Comparison of ENCODE assay signal across 8 cellular contexts in the genomic region with DNA sequence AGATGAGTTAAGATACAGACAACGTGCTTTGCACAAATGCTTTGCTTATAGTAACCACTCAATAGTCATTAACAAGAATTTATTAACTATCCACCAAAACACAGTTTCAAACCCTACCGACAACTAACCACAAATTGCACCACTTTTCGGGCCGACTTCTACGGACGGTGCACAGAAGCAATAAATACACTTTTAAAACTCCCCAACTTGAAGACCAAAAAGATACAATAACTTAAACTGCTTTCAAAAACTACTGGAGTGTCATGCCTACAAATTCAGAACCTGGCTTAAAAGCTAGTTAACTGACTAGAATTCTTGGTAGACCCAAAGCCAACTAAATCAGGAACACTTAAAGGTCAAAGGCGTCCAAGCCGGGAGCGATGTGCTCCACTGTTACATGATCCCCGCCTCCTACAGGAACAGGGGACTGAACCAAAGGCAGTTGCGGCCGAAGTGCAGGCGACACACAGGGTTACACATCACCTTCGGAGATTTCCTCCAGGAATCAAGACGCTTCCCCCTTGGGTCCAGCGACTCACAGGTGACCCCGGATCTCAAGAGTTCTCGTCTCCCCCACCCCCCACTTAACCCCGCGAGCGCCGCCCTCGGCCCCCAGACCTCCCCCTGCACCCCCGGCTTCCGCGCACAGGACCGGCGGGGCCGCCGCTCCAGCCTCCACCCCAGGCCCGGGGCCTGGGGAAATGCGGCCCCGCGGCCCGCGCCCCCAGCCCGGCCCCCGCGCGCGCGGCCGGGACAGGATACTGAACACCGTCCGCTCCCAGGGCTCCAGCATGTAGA. TPM values are rescaled to one million over a fixed set of nuclear protein-coding genes. Genes with fewer than 3 reads are reported as not detected.
DNase-seq lines count a peak whose midpoint lies in the region; ATAC-seq and TF ChIP-seq lines count a peak whose summit lies in the region.

No MANE protein-coding gene starts in this region.

- peaks cover 13% of the 10 kb centered on the region for H3K4me1 Mint-ChIP-seq in glutamatergic neuron (ENCODE audit: low read depth, unreplicated experiment)

- peak; percentile 10 for ATAC-seq in GM19372 (IDR thresholded peaks at IDR 0.05; ENCODE audit: low read depth, unreplicated experiment)
- peak; percentile 39 for ATAC-seq in HG03439 (IDR thresholded peaks at IDR 0.05; ENCODE audit: unreplicated experiment)
- peak in 1 of 2 donors; percentile 36 for ATAC-seq in activated naive CD4-positive, alpha-beta T cell treated with anti-CD3 and anti-CD28 coated beads, Interleukin-2, amount 50 U/mL, for 72 hours

- H3K4me1 ChIP-seq in osteoblast (ENCODE audit: insufficient read depth, low read length), result peaks cover 21% of the 10 kb centered on the region

- no peaks in the 10 kb centered on the region for H3K9me3 ChIP-seq in osteoblast (ENCODE audit: low read depth, low read length)

- peaks cover 6% of the 10 kb centered on the region in 2 donors for H3K36me3 Mint-ChIP-seq in activated naive CD4-positive, alpha-beta T cell treated with anti-CD3 and anti-CD28 coated beads, Interleukin-2, amount 50 U/mL, for 72 hours
- no peaks in the 10 kb centered on the region for H3K36me3 Mint-ChIP-seq in glutamatergic neuron (ENCODE audit: unreplicated experiment)

- DNase-seq in CD1c-positive myeloid dendritic cell (ENCODE audit: extremely low spot score) (peak; percentile 59), NCI-H82 (lab: John Stamatoyannopoulos, UW) (peak; percentile 74), glutamatergic neuron (peak; percentile 61), osteoblast (ENCODE audit: insufficient read length, low spot score, missing footprints) (peak; percentile 75), HPDE6-E6E7 (ENCODE audit: extremely low spot score) (no peak)
- peak; percentile 27 to 59 for DNase-seq in activated naive CD4-positive, alpha-beta T cell treated with anti-CD3 and anti-CD28 coated beads, Interleukin-2, amount 50 U/mL, for 72 hours (ENCODE audit: low spot score in 2 of 2)

- H3K27me3 Mint-ChIP-seq in glutamatergic neuron (ENCODE audit: unreplicated experiment), result peaks cover 10% of the 10 kb centered on the region

- TF ChIP-seq CTCF in glutamatergic neuron (IDR thresholded peaks at IDR 0.05; ENCODE audit: partially characterized antibody, unreplicated experiment), result no peak
- no peak for TF ChIP-seq CTCF in osteoblast (IDR thresholded peaks at IDR 0.05; ENCODE audit: extremely low read depth, low read depth, low read length)

- peaks cover 45% of the 10 kb centered on the region for H3K79me2 ChIP-seq in osteoblast (ENCODE audit: insufficient read depth, low read length)

- peaks cover 10% of the 10 kb centered on the region for H4K20me1 ChIP-seq in osteoblast (ENCODE audit: insufficient read depth, low read length)

- H3K36me3 ChIP-seq in osteoblast (ENCODE audit: insufficient read depth, low read length), result peaks cover under 1% of the 10 kb centered on the region

- H3K9me3 Mint-ChIP-seq in activated naive CD4-positive, alpha-beta T cell treated with anti-CD3 and anti-CD28 coated beads, Interleukin-2, amount 50 U/mL, for 72 hours, result no peaks in the 10 kb centered on the region
- H3K9me3 Mint-ChIP-seq in glutamatergic neuron (ENCODE audit: unreplicated experiment), result peaks cover 6% of the 10 kb centered on the region

- peak overlapping the region; percentile 85 for H3K27ac ChIP-seq in osteoblast (ENCODE audit: low read depth, low read length)

- peak overlapping the region; percentile 85 to 86 for H3K27ac Mint-ChIP-seq in activated naive CD4-positive, alpha-beta T cell treated with anti-CD3 and anti-CD28 coated beads, Interleukin-2, amount 50 U/mL, for 72 hours
- H3K27ac Mint-ChIP-seq in glutamatergic neuron (ENCODE audit: unreplicated experiment), result peak overlapping the region; percentile 96

- no peaks in the 10 kb centered on the region for H3K27me3 ChIP-seq in osteoblast (ENCODE audit: insufficient read depth, low read length)

- H2AFZ ChIP-seq in osteoblast (ENCODE audit: low read length), result peak overlapping the region; percentile 85

- H3K4me3 Mint-ChIP-seq in glutamatergic neuron (ENCODE audit: unreplicated experiment), result peak overlapping the region; percentile 98

- peak overlapping the region; percentile 94 for H3K4me2 ChIP-seq in osteoblast (ENCODE audit: insufficient read depth, low read length)

- peak overlapping the region; percentile 82 for H3K4me3 ChIP-seq in osteoblast (ENCODE audit: insufficient read depth, low read length)

RNA-seq across cellular contexts. Expression of a gene that starts 0.5 kb away (rescaled TPM):
- total RNA-seq in activated naive CD4-positive, alpha-beta T cell treated with anti-CD3 and anti-CD28 coated beads, Interleukin-2, amount 50 U/mL, for 72 hours, result 10 to 100 TPM; 10.7 to 11.5 TPM
- total RNA-seq in glutamatergic neuron (ENCODE audit: unreplicated experiment) (21.4 TPM), osteoblast (10.5 and 11.8 TPM in 2 replicates)
